1 cellular context compared by ENCODE assay signal in genomic region chr16:52578829-52579193, GRCh38.
TF ChIP-seq lines count a peak whose summit lies in the region.

No MANE protein-coding gene starts in this region.

TF ChIP-seq in HepG2, 621 proteins besides CTCF, POLR2A, EP300 and RAD21:
- TF ChIP-seq DMTF1 (CRISPR knock-in tag; IDR thresholded peaks at IDR 0.05) (no peak), MBD4 (IDR thresholded peaks at IDR 0.05; ENCODE audit: borderline replicate concordance, low read length) (no peak), TARDBP (CRISPR knock-in tag; IDR thresholded peaks at IDR 0.05) (0 out of 2 replicates have a peak, but pooled peaks have one; percentile 4), CHCHD3 (CRISPR knock-in tag; IDR thresholded peaks at IDR 0.05) (no peak), KDM4B (CRISPR knock-in tag; IDR thresholded peaks at IDR 0.05) (peak; percentile 14; the same call in 1 of the 2 replicates), ZNF329 (CRISPR knock-in tag; IDR thresholded peaks at IDR 0.05; ENCODE audit: low read depth) (0 out of 2 replicates have a peak, but pooled peaks have one; percentile 8), ZNF281 (CRISPR knock-in tag; IDR thresholded peaks at IDR 0.05; ENCODE audit: borderline replicate concordance) (peak; percentile 3; the same call in 1 of the 2 replicates), ZNF335 (CRISPR knock-in tag; IDR thresholded peaks at IDR 0.05) (0 out of 2 replicates have a peak, but pooled peaks have one; percentile 0), ZNF224 (CRISPR knock-in tag; IDR thresholded peaks at IDR 0.05) (no peak), BRF2 (CRISPR knock-in tag; IDR thresholded peaks at IDR 0.05) (no peak), NFATC3 (CRISPR knock-in tag; IDR thresholded peaks at IDR 0.05) (no peak), ZNF251 (CRISPR knock-in tag; IDR thresholded peaks at IDR 0.05) (no peak), ZNF710 (CRISPR knock-in tag; IDR thresholded peaks at IDR 0.05; ENCODE audit: borderline replicate concordance) (peak; percentile 72), AHR (CRISPR knock-in tag; IDR thresholded peaks at IDR 0.05) (no peak), BRCA1 (CRISPR knock-in tag; IDR thresholded peaks at IDR 0.05) (peak; percentile 3; the same call in 1 of the 2 replicates), TAF15 (IDR thresholded peaks at IDR 0.05; ENCODE audit: low read depth, low read length, poor library complexity, severe bottlenecking) (no peak), ZNF761 (CRISPR knock-in tag; conservative IDR thresholded peaks at IDR 0.05) (no peak)
- TF ChIP-seq, protein P1, sequence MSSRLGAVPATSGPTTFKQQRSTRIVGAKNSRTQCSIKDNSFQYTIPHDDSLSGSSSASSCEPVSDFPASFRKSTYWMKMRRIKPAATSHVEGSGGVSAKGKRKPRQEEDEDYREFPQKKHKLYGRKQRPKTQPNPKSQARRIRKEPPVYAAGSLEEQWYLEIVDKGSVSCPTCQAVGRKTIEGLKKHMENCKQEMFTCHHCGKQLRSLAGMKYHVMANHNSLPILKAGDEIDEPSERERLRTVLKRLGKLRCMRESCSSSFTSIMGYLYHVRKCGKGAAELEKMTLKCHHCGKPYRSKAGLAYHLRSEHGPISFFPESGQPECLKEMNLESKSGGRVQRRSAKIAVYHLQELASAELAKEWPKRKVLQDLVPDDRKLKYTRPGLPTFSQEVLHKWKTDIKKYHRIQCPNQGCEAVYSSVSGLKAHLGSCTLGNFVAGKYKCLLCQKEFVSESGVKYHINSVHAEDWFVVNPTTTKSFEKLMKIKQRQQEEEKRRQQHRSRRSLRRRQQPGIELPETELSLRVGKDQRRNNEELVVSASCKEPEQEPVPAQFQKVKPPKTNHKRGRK (CRISPR knock-in tag; IDR thresholded peaks at IDR 0.05) = peak; percentile 94
- TF ChIP-seq, protein P2, sequence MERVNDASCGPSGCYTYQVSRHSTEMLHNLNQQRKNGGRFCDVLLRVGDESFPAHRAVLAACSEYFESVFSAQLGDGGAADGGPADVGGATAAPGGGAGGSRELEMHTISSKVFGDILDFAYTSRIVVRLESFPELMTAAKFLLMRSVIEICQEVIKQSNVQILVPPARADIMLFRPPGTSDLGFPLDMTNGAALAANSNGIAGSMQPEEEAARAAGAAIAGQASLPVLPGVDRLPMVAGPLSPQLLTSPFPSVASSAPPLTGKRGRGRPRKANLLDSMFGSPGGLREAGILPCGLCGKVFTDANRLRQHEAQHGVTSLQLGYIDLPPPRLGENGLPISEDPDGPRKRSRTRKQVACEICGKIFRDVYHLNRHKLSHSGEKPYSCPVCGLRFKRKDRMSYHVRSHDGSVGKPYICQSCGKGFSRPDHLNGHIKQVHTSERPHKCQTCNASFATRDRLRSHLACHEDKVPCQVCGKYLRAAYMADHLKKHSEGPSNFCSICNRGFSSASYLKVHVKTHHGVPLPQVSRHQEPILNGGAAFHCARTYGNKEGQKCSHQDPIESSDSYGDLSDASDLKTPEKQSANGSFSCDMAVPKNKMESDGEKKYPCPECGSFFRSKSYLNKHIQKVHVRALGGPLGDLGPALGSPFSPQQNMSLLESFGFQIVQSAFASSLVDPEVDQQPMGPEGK (CRISPR knock-in tag; IDR thresholded peaks at IDR 0.05) = no peak
- TF ChIP-seq, protein P3, sequence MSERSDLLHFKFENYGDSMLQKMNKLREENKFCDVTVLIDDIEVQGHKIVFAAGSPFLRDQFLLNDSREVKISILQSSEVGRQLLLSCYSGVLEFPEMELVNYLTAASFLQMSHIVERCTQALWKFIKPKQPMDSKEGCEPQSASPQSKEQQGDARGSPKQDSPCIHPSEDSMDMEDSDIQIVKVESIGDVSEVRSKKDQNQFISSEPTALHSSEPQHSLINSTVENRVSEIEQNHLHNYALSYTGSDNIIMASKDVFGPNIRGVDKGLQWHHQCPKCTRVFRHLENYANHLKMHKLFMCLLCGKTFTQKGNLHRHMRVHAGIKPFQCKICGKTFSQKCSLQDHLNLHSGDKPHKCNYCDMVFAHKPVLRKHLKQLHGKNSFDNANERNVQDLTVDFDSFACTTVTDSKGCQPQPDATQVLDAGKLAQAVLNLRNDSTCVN (CRISPR knock-in tag; IDR thresholded peaks at IDR 0.05; ENCODE audit: borderline replicate concordance) = 0 out of 2 replicates have a peak, but pooled peaks have one; percentile 1
